1 cellular context compared by ENCODE assay signal in the genomic region with DNA sequence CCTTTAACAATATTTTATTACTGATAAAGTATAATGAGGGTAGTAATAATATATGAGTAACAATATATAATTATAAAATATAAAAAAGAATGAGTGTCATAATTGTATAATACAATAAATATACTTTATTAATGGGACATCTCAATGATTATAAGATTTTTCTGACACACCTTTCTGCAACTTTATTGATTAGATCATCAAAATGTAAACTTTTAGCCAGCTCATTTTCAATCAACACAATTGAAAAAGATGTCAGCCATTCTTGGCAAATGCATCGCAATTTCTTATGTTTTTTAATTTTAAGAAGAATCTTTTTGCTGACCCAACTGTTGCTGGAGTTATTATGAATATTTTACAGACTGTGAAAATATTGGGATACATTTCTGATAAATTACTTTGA.
TF ChIP-seq lines count a peak whose summit lies in the region.

No MANE protein-coding gene starts in this region.

TF ChIP-seq in HepG2, 621 proteins besides CTCF, POLR2A, EP300 and RAD21:
- TF ChIP-seq, protein P1, sequence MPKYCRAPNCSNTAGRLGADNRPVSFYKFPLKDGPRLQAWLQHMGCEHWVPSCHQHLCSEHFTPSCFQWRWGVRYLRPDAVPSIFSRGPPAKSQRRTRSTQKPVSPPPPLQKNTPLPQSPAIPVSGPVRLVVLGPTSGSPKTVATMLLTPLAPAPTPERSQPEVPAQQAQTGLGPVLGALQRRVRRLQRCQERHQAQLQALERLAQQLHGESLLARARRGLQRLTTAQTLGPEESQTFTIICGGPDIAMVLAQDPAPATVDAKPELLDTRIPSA (CRISPR knock-in tag; IDR thresholded peaks at IDR 0.05; ENCODE audit: borderline replicate concordance): no peak
- TF ChIP-seq MAFK (conservative IDR thresholded peaks at IDR 0.05 in 1 of 2, IDR thresholded peaks at IDR 0.05 in 1 of 2; ENCODE audit: low read length in 2 of 2) (peak; percentile 35 to 69; a peak in 2 of 4 replicates), PITX1 (CRISPR knock-in tag; IDR thresholded peaks at IDR 0.05) (no peak), RCOR2 (CRISPR knock-in tag; IDR thresholded peaks at IDR 0.05) (no peak), PRPF4 (IDR thresholded peaks at IDR 0.05; ENCODE audit: low read depth, low read length, poor library complexity, severe bottlenecking) (no peak), MAFF (IDR thresholded peaks at IDR 0.05; ENCODE audit: low read depth, low read length) (peak; percentile 56), FOXJ3 (CRISPR knock-in tag; IDR thresholded peaks at IDR 0.05; ENCODE audit: borderline replicate concordance) (no peak), ZNF232 (CRISPR knock-in tag; IDR thresholded peaks at IDR 0.05; ENCODE audit: borderline replicate concordance) (no peak), ZNF383 (CRISPR knock-in tag; IDR thresholded peaks at IDR 0.05; ENCODE audit: borderline replicate concordance) (no peak)
